ENCODE assay signal across 24 cellular contexts in the genomic region with DNA sequence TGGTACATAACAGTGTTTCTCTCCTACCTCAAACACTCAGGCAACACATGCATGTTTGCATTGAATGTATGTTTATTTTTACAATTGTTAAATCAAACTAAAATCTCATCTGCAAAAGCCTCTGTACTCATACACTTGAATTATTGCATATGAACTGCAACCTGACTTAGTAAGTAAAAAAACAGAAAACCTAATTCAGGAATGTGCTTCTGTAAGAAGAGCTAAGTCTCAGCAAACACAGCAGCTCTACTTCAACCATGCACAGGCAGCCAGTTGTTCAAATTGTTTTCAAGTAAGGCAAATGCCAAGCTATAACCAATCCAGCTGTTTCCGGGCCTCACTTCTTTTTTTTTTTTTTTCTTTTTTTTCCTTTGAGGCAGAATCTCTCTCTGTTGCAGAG.
DNase-seq lines count a peak whose midpoint lies in the region; ATAC-seq and TF ChIP-seq lines count a peak whose summit lies in the region.
"Had no signal": no experiment of that assay in that cellular context is flagged by ENCODE, and none has a peak within 500 bp of the region (broad histone marks: within the 10 kb centered on the region; RNA-seq: fewer than 3 reads in every experiment).

No MANE protein-coding gene starts in this region.

- TF ChIP-seq POLR2A in breast epithelium (IDR thresholded peaks at IDR 0.05), result no peak

- no peaks in the 10 kb centered on the region for H3K27me3 Mint-ChIP-seq in MCF 10A (ENCODE audit: insufficient read depth, unreplicated experiment)
- no peaks in the 10 kb centered on the region for H3K27me3 Mint-ChIP-seq in natural killer cell treated with Interleukin-12 subunit alpha and Interleukin-12 subunit beta and Interleukin-15 and Interleukin-18, amount 100 ng/mL, for 72 hours
- H3K27me3 Mint-ChIP-seq: B cell; CD4-positive, alpha-beta memory T cell; CD4-positive, CD25-positive, alpha-beta regulatory T cell; CD8-positive, alpha-beta memory T cell had no signal

- POLR2A ChIA-PET in MCF 10A (lab: Yijun Ruan, JAX), result no interaction called here

- H3K9me3 Mint-ChIP-seq in MCF 10A (ENCODE audit: unreplicated experiment), result no peaks in the 10 kb centered on the region
- H3K9me3 Mint-ChIP-seq in natural killer cell treated with Interleukin-12 subunit alpha and Interleukin-12 subunit beta and Interleukin-15 and Interleukin-18, amount 100 ng/mL, for 72 hours, result peaks cover under 1% of the 10 kb centered on the region

- H3K4me2 ChIP-seq in BLaER1, result 0 out of 2 replicates have a peak overlapping the region, but pooled peaks have one; percentile 37

- ATAC-seq in natural killer cell treated with Interleukin-12 subunit alpha and Interleukin-12 subunit beta and Interleukin-15 and Interleukin-18, amount 100 ng/mL, for 72 hours, result no peak
- ATAC-seq: GM12878 had no signal

- no peak overlapping the region for H3K4me3 Mint-ChIP-seq in MCF 10A (ENCODE audit: unreplicated experiment)
- no peak overlapping the region for H3K4me3 Mint-ChIP-seq in natural killer cell treated with Interleukin-12 subunit alpha and Interleukin-12 subunit beta and Interleukin-15 and Interleukin-18, amount 100 ng/mL, for 72 hours
- H3K4me3 Mint-ChIP-seq: B cell; CD14-positive monocyte; CD4-positive, alpha-beta memory T cell; CD4-positive, CD25-positive, alpha-beta regulatory T cell; CD8-positive, alpha-beta memory T cell had no signal

- BruUV-seq in MCF 10A (replicated peaks; lab: Mats Ljungman, UMichigan), result no TSS peak

- no peak overlapping the region for H3K9ac ChIP-seq in BLaER1

- H3K36me3 ChIP-seq in breast epithelium (no peaks in the 10 kb centered on the region), BLaER1 (no peaks in the 10 kb centered on the region)

- peak overlapping the region; percentile 46 for H3K27ac Mint-ChIP-seq in MCF 10A (ENCODE audit: low read depth, unreplicated experiment)
- H3K27ac Mint-ChIP-seq in natural killer cell treated with Interleukin-12 subunit alpha and Interleukin-12 subunit beta and Interleukin-15 and Interleukin-18, amount 100 ng/mL, for 72 hours, result no peak overlapping the region
- H3K27ac Mint-ChIP-seq: B cell; CD14-positive monocyte; CD4-positive, alpha-beta memory T cell; CD4-positive, CD25-positive, alpha-beta regulatory T cell; CD8-positive, alpha-beta memory T cell had no signal

- TF ChIP-seq CTCF in MCF 10A (IDR thresholded peaks at IDR 0.05; ENCODE audit: unreplicated experiment), result no peak
- no peak for TF ChIP-seq CTCF in breast epithelium (IDR thresholded peaks at IDR 0.05)

- intact Hi-C loops in MCF 10A (cut with micrococcal nuclease), result no loop called here
- intact Hi-C loops in breast epithelium (cut with DNase I; ENCODE audit: low total_unique reads), result no loop called here

- no peak overlapping the region for H3K4me3 ChIP-seq in breast epithelium
- no peak overlapping the region for H3K4me3 ChIP-seq in BLaER1
- no peak overlapping the region for H3K4me3 ChIP-seq in Jurkat, Clone E6-1 (ENCODE audit: low read length)
- H3K4me3 ChIP-seq: GM12878 had no signal

- no peaks in the 10 kb centered on the region for H3K4me1 Mint-ChIP-seq in MCF 10A (ENCODE audit: insufficient read depth, unreplicated experiment)
- no peaks in the 10 kb centered on the region for H3K4me1 Mint-ChIP-seq in natural killer cell treated with Interleukin-12 subunit alpha and Interleukin-12 subunit beta and Interleukin-15 and Interleukin-18, amount 100 ng/mL, for 72 hours (ENCODE audit: low read depth in 2 of 2)
- H3K4me1 Mint-ChIP-seq: B cell; CD14-positive monocyte; CD4-positive, alpha-beta memory T cell; CD4-positive, CD25-positive, alpha-beta regulatory T cell; CD8-positive, alpha-beta memory T cell had no signal

- no peak overlapping the region for H3K27ac ChIP-seq in breast epithelium
- no peak overlapping the region for H3K27ac ChIP-seq in BLaER1

- H4K20me1 ChIP-seq in BLaER1, result no peaks in the 10 kb centered on the region

- no peaks in the 10 kb centered on the region for H3K36me3 Mint-ChIP-seq in MCF 10A (ENCODE audit: insufficient read depth, unreplicated experiment)
- no peaks in the 10 kb centered on the region for H3K36me3 Mint-ChIP-seq in natural killer cell treated with Interleukin-12 subunit alpha and Interleukin-12 subunit beta and Interleukin-15 and Interleukin-18, amount 100 ng/mL, for 72 hours
- H3K36me3 Mint-ChIP-seq: CD14-positive monocyte; CD4-positive, alpha-beta memory T cell; CD4-positive, CD25-positive, alpha-beta regulatory T cell; CD8-positive, alpha-beta memory T cell had no signal

- no peak for DNase-seq in MCF 10A (ENCODE audit: unreplicated experiment)
- no peak for DNase-seq in breast epithelium (ENCODE audit: low spot score in 2 of 2)
- peak; percentile 5 for DNase-seq in Jurkat, Clone E6-1 (ENCODE audit: low read depth, low spot score)
- no peak for DNase-seq in natural killer cell treated with Interleukin-12 subunit alpha and Interleukin-12 subunit beta and Interleukin-15 and Interleukin-18, amount 100 ng/mL, for 72 hours (ENCODE audit: low spot score)
- DNase-seq in inferior parietal cortex (ENCODE audit: extremely low spot score), result no peak
- no peak for DNase-seq in NOMO-1 treated with DMSO at 0.1 percent for 48 hours (lab: John Stamatoyannopoulos, UW; ENCODE audit: unreplicated experiment)
- DNase-seq: 8988T; ACHN; AML-193; C1 segment of cervical spinal cord; CD4-positive, alpha-beta memory T cell; CD4-positive, CD25-positive, alpha-beta regulatory T cell; CD8-positive, alpha-beta memory T cell; COR-L47; DMS 273 treated with DMSO at 0.1 percent for 48 hours; DMS153; DMS79; DND-41; EL; GDM1 had no signal

- no peaks in the 10 kb centered on the region for H3K4me1 ChIP-seq in breast epithelium
- H3K4me1 ChIP-seq in BLaER1, result peaks cover 12% of the 10 kb centered on the region; the same call in 1 of the 2 replicates

- CTCF ChIA-PET in MCF 10A (lab: Yijun Ruan, JAX), result interaction anchor here (0.6 to 0.7 kb wide), 2 partner anchors 273 to 1979 kb away, joined by 3 read pairs; no protein-coding TSS in a partner anchor

- no peaks in the 10 kb centered on the region for H3K9me3 ChIP-seq in breast epithelium
- H3K9me3 ChIP-seq in BLaER1, result peaks cover 12% of the 10 kb centered on the region

- H3K27me3 ChIP-seq in breast epithelium, result no peaks in the 10 kb centered on the region
- no peaks in the 10 kb centered on the region for H3K27me3 ChIP-seq in BLaER1
